ENCODE assay signal across 1 cellular context in genomic region chr14:52790756-52791203, GRCh38.
TF ChIP-seq lines count a peak whose summit lies in the region.

No MANE protein-coding gene starts in this region.

TF ChIP-seq in HepG2, 621 proteins besides CTCF, POLR2A, EP300 and RAD21 (continued from another document):
- TF ChIP-seq, protein P1, sequence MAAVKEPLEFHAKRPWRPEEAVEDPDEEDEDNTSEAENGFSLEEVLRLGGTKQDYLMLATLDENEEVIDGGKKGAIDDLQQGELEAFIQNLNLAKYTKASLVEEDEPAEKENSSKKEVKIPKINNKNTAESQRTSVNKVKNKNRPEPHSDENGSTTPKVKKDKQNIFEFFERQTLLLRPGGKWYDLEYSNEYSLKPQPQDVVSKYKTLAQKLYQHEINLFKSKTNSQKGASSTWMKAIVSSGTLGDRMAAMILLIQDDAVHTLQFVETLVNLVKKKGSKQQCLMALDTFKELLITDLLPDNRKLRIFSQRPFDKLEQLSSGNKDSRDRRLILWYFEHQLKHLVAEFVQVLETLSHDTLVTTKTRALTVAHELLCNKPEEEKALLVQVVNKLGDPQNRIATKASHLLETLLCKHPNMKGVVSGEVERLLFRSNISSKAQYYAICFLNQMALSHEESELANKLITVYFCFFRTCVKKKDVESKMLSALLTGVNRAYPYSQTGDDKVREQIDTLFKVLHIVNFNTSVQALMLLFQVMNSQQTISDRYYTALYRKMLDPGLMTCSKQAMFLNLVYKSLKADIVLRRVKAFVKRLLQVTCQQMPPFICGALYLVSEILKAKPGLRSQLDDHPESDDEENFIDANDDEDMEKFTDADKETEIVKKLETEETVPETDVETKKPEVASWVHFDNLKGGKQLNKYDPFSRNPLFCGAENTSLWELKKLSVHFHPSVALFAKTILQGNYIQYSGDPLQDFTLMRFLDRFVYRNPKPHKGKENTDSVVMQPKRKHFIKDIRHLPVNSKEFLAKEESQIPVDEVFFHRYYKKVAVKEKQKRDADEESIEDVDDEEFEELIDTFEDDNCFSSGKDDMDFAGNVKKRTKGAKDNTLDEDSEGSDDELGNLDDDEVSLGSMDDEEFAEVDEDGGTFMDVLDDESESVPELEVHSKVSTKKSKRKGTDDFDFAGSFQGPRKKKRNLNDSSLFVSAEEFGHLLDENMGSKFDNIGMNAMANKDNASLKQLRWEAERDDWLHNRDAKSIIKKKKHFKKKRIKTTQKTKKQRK (IDR thresholded peaks at IDR 0.05; ENCODE audit: low read length) = no peak
- 0 out of 2 replicates have a peak, but pooled peaks have one; percentile 47 for TF ChIP-seq SNAI1 (CRISPR knock-in tag; IDR thresholded peaks at IDR 0.05; ENCODE audit: borderline replicate concordance)
- no peak for TF ChIP-seq ZFAT (CRISPR knock-in tag; conservative IDR thresholded peaks at IDR 0.05)
- TF ChIP-seq TOPORS (CRISPR knock-in tag; IDR thresholded peaks at IDR 0.05) = no peak
- TF ChIP-seq, protein P2, sequence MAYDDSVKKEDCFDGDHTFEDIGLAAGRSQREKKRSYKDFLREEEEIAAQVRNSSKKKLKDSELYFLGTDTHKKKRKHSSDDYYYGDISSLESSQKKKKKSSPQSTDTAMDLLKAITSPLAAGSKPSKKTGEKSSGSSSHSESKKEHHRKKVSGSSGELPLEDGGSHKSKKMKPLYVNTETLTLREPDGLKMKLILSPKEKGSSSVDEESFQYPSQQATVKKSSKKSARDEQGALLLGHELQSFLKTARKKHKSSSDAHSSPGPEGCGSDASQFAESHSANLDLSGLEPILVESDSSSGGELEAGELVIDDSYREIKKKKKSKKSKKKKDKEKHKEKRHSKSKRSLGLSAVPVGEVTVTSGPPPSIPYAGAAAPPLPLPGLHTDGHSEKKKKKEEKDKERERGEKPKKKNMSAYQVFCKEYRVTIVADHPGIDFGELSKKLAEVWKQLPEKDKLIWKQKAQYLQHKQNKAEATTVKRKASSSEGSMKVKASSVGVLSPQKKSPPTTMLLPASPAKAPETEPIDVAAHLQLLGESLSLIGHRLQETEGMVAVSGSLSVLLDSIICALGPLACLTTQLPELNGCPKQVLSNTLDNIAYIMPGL (CRISPR knock-in tag; IDR thresholded peaks at IDR 0.05; ENCODE audit: borderline replicate concordance in 1 of 2, low read depth in 1 of 2) = 0 out of 4 replicates have a peak, but pooled peaks of 1 of the 2 experiments have one; percentile 20
- no peak for TF ChIP-seq MBNL3 (CRISPR knock-in tag; conservative IDR thresholded peaks at IDR 0.05)
- TF ChIP-seq ZNF362 (CRISPR knock-in tag; IDR thresholded peaks at IDR 0.05; ENCODE audit: borderline replicate concordance) = no peak
- TF ChIP-seq ZFY (CRISPR knock-in tag; IDR thresholded peaks at IDR 0.05) = no peak
- no peak for TF ChIP-seq ZNF792 (CRISPR knock-in tag; IDR thresholded peaks at IDR 0.05)
- TF ChIP-seq, protein P3, sequence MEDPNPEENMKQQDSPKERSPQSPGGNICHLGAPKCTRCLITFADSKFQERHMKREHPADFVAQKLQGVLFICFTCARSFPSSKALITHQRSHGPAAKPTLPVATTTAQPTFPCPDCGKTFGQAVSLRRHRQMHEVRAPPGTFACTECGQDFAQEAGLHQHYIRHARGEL (CRISPR knock-in tag; IDR thresholded peaks at IDR 0.05) = no peak
- TF ChIP-seq SUZ12 (IDR thresholded peaks at IDR 0.05; ENCODE audit: low read depth, low read length) = no peak
- TF ChIP-seq, protein P4, sequence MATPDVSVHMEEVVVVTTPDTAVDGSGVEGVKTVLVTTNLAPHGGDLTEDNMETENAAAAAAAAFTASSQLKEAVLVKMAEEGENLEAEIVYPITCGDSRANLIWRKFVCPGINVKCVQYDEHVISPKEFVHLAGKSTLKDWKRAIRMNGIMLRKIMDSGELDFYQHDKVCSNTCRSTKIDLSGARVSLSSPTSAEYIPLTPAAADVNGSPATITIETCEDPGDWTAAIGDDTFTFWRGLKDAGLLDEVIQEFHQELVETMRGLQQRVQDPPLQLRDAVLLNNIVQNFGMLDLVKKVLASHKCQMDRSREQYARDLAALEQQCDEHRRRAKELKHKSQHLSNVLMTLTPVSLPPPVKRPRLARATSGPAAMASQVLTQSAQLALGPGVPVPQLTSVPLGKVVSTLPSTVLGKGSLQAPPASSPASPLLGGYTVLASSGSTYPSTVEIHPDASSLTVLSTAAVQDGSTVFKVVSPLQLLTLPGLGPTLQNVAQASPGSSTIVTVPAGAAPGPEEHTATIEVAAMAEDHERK (CRISPR knock-in tag; IDR thresholded peaks at IDR 0.05; ENCODE audit: low read depth) = no peak
- no peak for TF ChIP-seq HNF1B (CRISPR knock-in tag; IDR thresholded peaks at IDR 0.05)
- no peak for TF ChIP-seq PHF8 (CRISPR knock-in tag; IDR thresholded peaks at IDR 0.05)
- TF ChIP-seq, protein P5, sequence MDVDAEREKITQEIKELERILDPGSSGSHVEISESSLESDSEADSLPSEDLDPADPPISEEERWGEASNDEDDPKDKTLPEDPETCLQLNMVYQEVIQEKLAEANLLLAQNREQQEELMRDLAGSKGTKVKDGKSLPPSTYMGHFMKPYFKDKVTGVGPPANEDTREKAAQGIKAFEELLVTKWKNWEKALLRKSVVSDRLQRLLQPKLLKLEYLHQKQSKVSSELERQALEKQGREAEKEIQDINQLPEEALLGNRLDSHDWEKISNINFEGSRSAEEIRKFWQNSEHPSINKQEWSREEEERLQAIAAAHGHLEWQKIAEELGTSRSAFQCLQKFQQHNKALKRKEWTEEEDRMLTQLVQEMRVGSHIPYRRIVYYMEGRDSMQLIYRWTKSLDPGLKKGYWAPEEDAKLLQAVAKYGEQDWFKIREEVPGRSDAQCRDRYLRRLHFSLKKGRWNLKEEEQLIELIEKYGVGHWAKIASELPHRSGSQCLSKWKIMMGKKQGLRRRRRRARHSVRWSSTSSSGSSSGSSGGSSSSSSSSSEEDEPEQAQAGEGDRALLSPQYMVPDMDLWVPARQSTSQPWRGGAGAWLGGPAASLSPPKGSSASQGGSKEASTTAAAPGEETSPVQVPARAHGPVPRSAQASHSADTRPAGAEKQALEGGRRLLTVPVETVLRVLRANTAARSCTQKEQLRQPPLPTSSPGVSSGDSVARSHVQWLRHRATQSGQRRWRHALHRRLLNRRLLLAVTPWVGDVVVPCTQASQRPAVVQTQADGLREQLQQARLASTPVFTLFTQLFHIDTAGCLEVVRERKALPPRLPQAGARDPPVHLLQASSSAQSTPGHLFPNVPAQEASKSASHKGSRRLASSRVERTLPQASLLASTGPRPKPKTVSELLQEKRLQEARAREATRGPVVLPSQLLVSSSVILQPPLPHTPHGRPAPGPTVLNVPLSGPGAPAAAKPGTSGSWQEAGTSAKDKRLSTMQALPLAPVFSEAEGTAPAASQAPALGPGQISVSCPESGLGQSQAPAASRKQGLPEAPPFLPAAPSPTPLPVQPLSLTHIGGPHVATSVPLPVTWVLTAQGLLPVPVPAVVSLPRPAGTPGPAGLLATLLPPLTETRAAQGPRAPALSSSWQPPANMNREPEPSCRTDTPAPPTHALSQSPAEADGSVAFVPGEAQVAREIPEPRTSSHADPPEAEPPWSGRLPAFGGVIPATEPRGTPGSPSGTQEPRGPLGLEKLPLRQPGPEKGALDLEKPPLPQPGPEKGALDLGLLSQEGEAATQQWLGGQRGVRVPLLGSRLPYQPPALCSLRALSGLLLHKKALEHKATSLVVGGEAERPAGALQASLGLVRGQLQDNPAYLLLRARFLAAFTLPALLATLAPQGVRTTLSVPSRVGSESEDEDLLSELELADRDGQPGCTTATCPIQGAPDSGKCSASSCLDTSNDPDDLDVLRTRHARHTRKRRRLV (CRISPR knock-in tag; IDR thresholded peaks at IDR 0.05) = 0 out of 2 replicates have a peak, but pooled peaks have one; percentile 19
- TF ChIP-seq ZNF615 (CRISPR knock-in tag; IDR thresholded peaks at IDR 0.05; ENCODE audit: borderline replicate concordance) = no peak
- no peak for TF ChIP-seq ZBTB7B (CRISPR knock-in tag; IDR thresholded peaks at IDR 0.05)
- TF ChIP-seq TCF12 (IDR thresholded peaks at IDR 0.05) = no peak
- peak; percentile 87 for TF ChIP-seq TCF12 (CRISPR knock-in tag; IDR thresholded peaks at IDR 0.05)
- 0 out of 2 replicates have a peak, but pooled peaks have one; percentile 6 for TF ChIP-seq ZNF264 (CRISPR knock-in tag; IDR thresholded peaks at IDR 0.05)
- no peak for TF ChIP-seq ZNF333 (CRISPR knock-in tag; IDR thresholded peaks at IDR 0.05; ENCODE audit: borderline replicate concordance)
- no peak for TF ChIP-seq SMARCC2 (IDR thresholded peaks at IDR 0.05)
- no peak for TF ChIP-seq ZNF143 (CRISPR knock-in tag; IDR thresholded peaks at IDR 0.05)
- TF ChIP-seq REPIN1 (CRISPR knock-in tag; IDR thresholded peaks at IDR 0.05; ENCODE audit: borderline replicate concordance, low read depth) = no peak
- TF ChIP-seq ZNF343 (CRISPR knock-in tag; IDR thresholded peaks at IDR 0.05) = no peak
- TF ChIP-seq HHEX (CRISPR knock-in tag; IDR thresholded peaks at IDR 0.05) = 0 out of 2 replicates have a peak, but pooled peaks have one; percentile 11
- TF ChIP-seq BRD4 (CRISPR knock-in tag; IDR thresholded peaks at IDR 0.05) = no peak
TF ChIP-seq in HepG2: peak in this region for 16.
